1 cellular context compared by ENCODE assay signal in the genomic region with DNA sequence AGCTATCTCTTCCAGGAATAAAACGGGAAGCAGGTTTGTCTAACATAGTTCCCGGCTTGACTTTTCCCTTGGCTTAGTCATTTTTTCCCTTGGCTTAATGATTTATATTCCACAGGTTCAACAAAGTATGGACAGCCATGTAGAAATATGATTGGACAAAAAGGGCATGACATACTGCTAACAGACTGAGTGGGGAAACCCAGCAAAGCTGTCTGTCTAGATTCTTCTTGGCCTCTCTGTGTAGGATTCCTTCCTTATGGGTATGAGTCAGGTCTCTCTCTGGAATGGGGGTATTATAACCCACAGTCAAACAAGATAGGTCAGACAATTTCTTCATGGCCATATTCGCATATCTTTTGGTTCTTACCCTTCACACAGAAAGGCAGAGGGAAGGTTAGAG.
TF ChIP-seq lines count a peak whose summit lies in the region.

No MANE protein-coding gene starts in this region.

TF ChIP-seq in IMR-90, 13 proteins besides CTCF, POLR2A, EP300 and RAD21 (continued from another document):
- no peak for TF ChIP-seq MXI1 (IDR thresholded peaks at IDR 0.05; ENCODE audit: borderline replicate concordance, low read depth, low read length)
- TF ChIP-seq, protein P1, sequence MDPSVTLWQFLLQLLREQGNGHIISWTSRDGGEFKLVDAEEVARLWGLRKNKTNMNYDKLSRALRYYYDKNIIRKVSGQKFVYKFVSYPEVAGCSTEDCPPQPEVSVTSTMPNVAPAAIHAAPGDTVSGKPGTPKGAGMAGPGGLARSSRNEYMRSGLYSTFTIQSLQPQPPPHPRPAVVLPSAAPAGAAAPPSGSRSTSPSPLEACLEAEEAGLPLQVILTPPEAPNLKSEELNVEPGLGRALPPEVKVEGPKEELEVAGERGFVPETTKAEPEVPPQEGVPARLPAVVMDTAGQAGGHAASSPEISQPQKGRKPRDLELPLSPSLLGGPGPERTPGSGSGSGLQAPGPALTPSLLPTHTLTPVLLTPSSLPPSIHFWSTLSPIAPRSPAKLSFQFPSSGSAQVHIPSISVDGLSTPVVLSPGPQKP (IDR thresholded peaks at IDR 0.05; ENCODE audit: borderline replicate concordance, low read depth, low read length), result no peak
- TF ChIP-seq SMC3 (IDR thresholded peaks at IDR 0.05; ENCODE audit: low read depth, low read length), result no peak
- no peak for TF ChIP-seq RFX5 (IDR thresholded peaks at IDR 0.05; ENCODE audit: low read depth, low read length)
- TF ChIP-seq CEBPB (IDR thresholded peaks at IDR 0.05; ENCODE audit: low read depth, low read length), result no peak
- TF ChIP-seq RCOR1 (IDR thresholded peaks at IDR 0.05; ENCODE audit: insufficient replicate concordance, low read length), result no peak
- no peak for TF ChIP-seq MAZ (IDR thresholded peaks at IDR 0.05; ENCODE audit: borderline replicate concordance, low read depth, low read length)
TF ChIP-seq in IMR-90: peak in this region for 0.
